In genomic region chr6:52419809-52420667, GRCh38 we compare ENCODE assay signal across 8 cellular contexts. TPM values are rescaled to one million over a fixed set of nuclear protein-coding genes. Genes with fewer than 3 reads are reported as not detected.
DNase-seq lines count a peak whose midpoint lies in the region; ATAC-seq and TF ChIP-seq lines count a peak whose summit lies in the region.

Gene EFHC1 (plus strand): TSS chr6:52420342. CDS start chr6:52420411, 69 bp downstream.

- peak within 1 kb of the TSS; percentile 93 to 94 for H3K9ac ChIP-seq in duodenal mucosa (ENCODE audit: low read depth in 1 of 2, low read length in 2 of 2)

- H3K36me3 ChIP-seq in duodenal mucosa (ENCODE audit: control insufficient read depth in 1 of 2, insufficient read depth in 2 of 2, low read length in 2 of 2) (no peaks in the 10 kb centered on the region), right lobe of liver (no peaks in the 10 kb centered on the region)

- ATAC-seq in GM19395 (IDR thresholded peaks at IDR 0.05; ENCODE audit: unreplicated experiment) (peak; percentile 93), HG03558 (IDR thresholded peaks at IDR 0.05; ENCODE audit: extremely low read depth, unreplicated experiment) (peak; percentile 86), right lobe of liver (peak; percentile 96 to 99 (median 98))

- H3K9me3 Mint-ChIP-seq in CD14-positive monocyte, result peaks cover 0 to 2% (median 0%) of the 10 kb centered on the region in 7 donors

- peak; percentile 92 for TF ChIP-seq POLR2A in right lobe of liver (IDR thresholded peaks at IDR 0.05)

- WGBS in right lobe of liver (ENCODE audit: insufficient coverage, low coverage, low lambda C conversion rate, missing lambda C conversion rate), result 0% methylated on average over 11 of the region's 57 CpGs

- TF ChIP-seq CTCF in CD14-positive monocyte (IDR thresholded peaks at IDR 0.05) (no peak), right lobe of liver (IDR thresholded peaks at IDR 0.05) (no peak)

- H3K4me1 ChIP-seq in duodenal mucosa (ENCODE audit: control insufficient read depth in 1 of 2, insufficient read depth in 2 of 2, low read length in 2 of 2), result peaks cover 19 to 26% of the 10 kb centered on the region in 2 donors
- peaks cover 0 to 6% (median 1%) of the 10 kb centered on the region in 4 donors for H3K4me1 ChIP-seq in right lobe of liver

- DNase-seq in CD14-positive monocyte (ENCODE audit: low spot score) (peak; percentile 96), NCI-H748 treated with DMSO at 0.1 percent for 48 hours (lab: John Stamatoyannopoulos, UW) (peak; percentile 99), right lobe of liver (peak; percentile 99)
- DNase-seq in activated CD4-positive, alpha-beta T cell treated with anti-CD3 and anti-CD28 coated beads, Interleukin-2, amount 50 U/mL, for 4 hours, result peak; percentile 96
- peak; percentile 97 to 98 for DNase-seq in stimulated activated CD4-positive, alpha-beta T cell treated with anti-CD3 and anti-CD28 coated beads, Interleukin-4, amount 100 ng/mL, for 4 hours

- peak within 1 kb of the TSS in 2 of 7 donors; percentile 67 to 72 for H3K27ac Mint-ChIP-seq in CD14-positive monocyte

- peaks cover 0 to 3% (median 1%) of the 10 kb centered on the region in 3 donors for H3K27me3 Mint-ChIP-seq in CD14-positive monocyte (ENCODE audit: low read depth in 3 of 3)

- H3K4me3 ChIP-seq in duodenal mucosa (ENCODE audit: low read depth in 1 of 2, low read length in 2 of 2) (peak within 1 kb of the TSS; percentile 99), right lobe of liver (peak within 1 kb of the TSS; percentile 59 to 81 (median 68))

- no peak within 1 kb of the TSS for H3K4me3 Mint-ChIP-seq in CD14-positive monocyte

- H3K9me3 ChIP-seq in duodenal mucosa (ENCODE audit: control insufficient read depth in 1 of 2, low read length in 2 of 2), result no peaks in the 10 kb centered on the region
- no peaks in the 10 kb centered on the region for H3K9me3 ChIP-seq in right lobe of liver

- no peaks in the 10 kb centered on the region for H3K36me3 Mint-ChIP-seq in CD14-positive monocyte

- H3K27me3 ChIP-seq in duodenal mucosa (ENCODE audit: control insufficient read depth in 1 of 2, insufficient read depth in 2 of 2, low read length in 2 of 2) (no peaks in the 10 kb centered on the region), right lobe of liver (no peaks in the 10 kb centered on the region)

- peaks cover 18% of the 10 kb centered on the region for H3K4me1 Mint-ChIP-seq in CD14-positive monocyte

- H3K27ac ChIP-seq in duodenal mucosa (ENCODE audit: low read depth, low read length), result peak within 1 kb of the TSS; percentile 86
- H3K27ac ChIP-seq in right lobe of liver, result peak within 1 kb of the TSS; percentile 66 to 87 (median 68)

- intact Hi-C loops in CD14-positive monocyte (cut with micrococcal nuclease) (loop anchor here (5.0 kb wide), 5 partner anchors 133 to 577 kb away; partner anchors contain the start of genes GSTA4 (in 1 of the 2), MCM3 (in 1 of the 2) and TRAM2 (in 1 of the 2)), right lobe of liver (cut with DNase I) (loop anchor here (5.0 to 10.0 kb wide), 4 partner anchors 175 to 247 kb away; no protein-coding TSS in a partner anchor)

RNA-seq across cellular contexts. Expression of gene EFHC1, which starts in this region (rescaled TPM):
- polyA plus RNA-seq in CD14-positive monocyte, result 1 to 10 TPM in 1 of 2 donors, under 1 TPM in 1; 0.30 to 2.3 TPM
- total RNA-seq in right lobe of liver, result 10 to 100 TPM in 1 of 6 experiments, 1 to 10 TPM in 5; 3.6 to 10.4 (median 6.0) TPM

Comparison
In these comparisons a context has a peak if more than half of its experiments do, and no peak if none do; other contexts are left out.
1. Peak in every context shown above with its lines: DNase-seq, ATAC-seq, H3K4me3 ChIP-seq and H3K27ac ChIP-seq.